Comparison of ENCODE assay signal across 26 cellular contexts in genomic region chr18:36141576-36141975, GRCh38. TPM values are rescaled to one million over a fixed set of nuclear protein-coding genes. Genes with fewer than 3 reads are reported as not detected.
"Had no signal": no experiment of that assay in that cellular context is flagged by ENCODE, and none has a peak within 500 bp of the region (broad histone marks: within the 10 kb centered on the region; RNA-seq: fewer than 3 reads in every experiment).

No MANE protein-coding gene starts in this region.

- H3K4me1 ChIP-seq: gastroesophageal sphincter, left ventricle myocardium inferior, sigmoid colon, thyroid gland had no signal

- H3K4me3 Mint-ChIP-seq: activated naive CD8-positive, alpha-beta T cell; activated T-helper 1 cell treated with anti-CD3 and anti-CD28 coated beads, Interleukin-12 subunit alpha, Interleukin-12 subunit beta, Interleukin-2, Interleukin-4 antibody, amounts not matched to agents 30 ng/mL and 10 ng/mL and 1 ng/mL, durations not matched to agents 14 hours and 24 hours and 36 hours; mesothelial cell of epicardium; naive thymus-derived CD8-positive, alpha-beta T cell; T-cell; T-helper 2 cell treated with Interferon-gamma antibody and Interleukin-4, amounts not matched to agents 5 μg/mL and 100 μg/mL, for 36 hours had no signal

- H3K9me3 Mint-ChIP-seq: activated T-helper 1 cell treated with anti-CD3 and anti-CD28 coated beads, Interleukin-12 subunit alpha, Interleukin-12 subunit beta, Interleukin-2, Interleukin-4 antibody, amounts not matched to agents 30 ng/mL and 10 ng/mL and 1 ng/mL, durations not matched to agents 14 hours and 24 hours and 36 hours; mesothelial cell of epicardium; naive thymus-derived CD8-positive, alpha-beta T cell; T-cell; T-helper 2 cell treated with Interferon-gamma antibody and Interleukin-4, amounts not matched to agents 5 μg/mL and 100 μg/mL, for 36 hours had no signal

- ATAC-seq: gastroesophageal sphincter; naive thymus-derived CD8-positive, alpha-beta T cell; T-cell had no signal

- H3K27ac ChIP-seq: cardiac muscle cell, epithelial cell of prostate, gastroesophageal sphincter, left ventricle myocardium inferior, sigmoid colon, thyroid gland, WERI-Rb-1 had no signal

- H3K4me1 Mint-ChIP-seq: mesothelial cell of epicardium had no signal

- H3K27ac Mint-ChIP-seq: mesothelial cell of epicardium; T-cell; T-helper 2 cell treated with Interferon-gamma antibody and Interleukin-4, amounts not matched to agents 5 μg/mL and 100 μg/mL, for 36 hours had no signal

- DNase-seq: activated CD4-positive, alpha-beta T cell treated with anti-CD3 and anti-CD28 coated beads, Interleukin-2, amount 50 U/mL, for 48 hours; activated CD4-positive, CD25-positive, alpha-beta regulatory T cell treated with anti-CD3 and anti-CD28 coated beads, Interleukin-2, amount 50 U/mL, for 72 hours; activated CD8-positive, alpha-beta memory T cell treated with anti-CD3 and anti-CD28 coated beads, Interleukin-2, amount 50 U/mL, for 48 hours; activated gamma-delta T cell treated with Interleukin-2 at 50 U/mL for 16 hours; amygdala; head of caudate nucleus; hypothalamus; left ventricle myocardium inferior; naive thymus-derived CD8-positive, alpha-beta T cell; retina; sigmoid colon; stimulated activated CD4-positive, alpha-beta T cell treated with anti-CD3 and anti-CD28 coated beads, Interleukin-2, amount 100 ng/mL, for 48 hours; stimulated activated CD8-positive, alpha-beta memory T cell treated with anti-CD3 and anti-CD28 coated beads, Interleukin-4, amount 100 ng/mL, for 48 hours; stimulated activated naive CD4-positive, alpha-beta T cell treated with Interleukin-2 at 50 U/mL for 16 hours; substantia nigra; T-cell; thyroid gland; WERI-Rb-1 had no signal

- H3K27me3 ChIP-seq: cardiac muscle cell, gastroesophageal sphincter, sigmoid colon, thyroid gland had no signal

- H3K9me3 ChIP-seq: gastroesophageal sphincter, left ventricle myocardium inferior, sigmoid colon, thyroid gland had no signal

- H3K4me3 ChIP-seq: cardiac muscle cell, gastroesophageal sphincter, left ventricle myocardium inferior, sigmoid colon, thyroid gland had no signal

- H3K27me3 Mint-ChIP-seq: activated naive CD8-positive, alpha-beta T cell; naive thymus-derived CD8-positive, alpha-beta T cell; progenitor cell of endocrine pancreas; T-cell had no signal

RNA-seq across cellular contexts. Expression of gene MOCOS, which starts 45.7 kb away (rescaled TPM):
- polyA plus RNA-seq: naive thymus-derived CD8-positive, alpha-beta T cell had no signal
